Comparison of ENCODE assay signal across 10 cellular contexts in genomic region chr13:23711355-23711754, GRCh38.
"Had no signal": no experiment of that assay in that cellular context is flagged by ENCODE, and none has a peak within 500 bp of the region (broad histone marks: within the 10 kb centered on the region; RNA-seq: fewer than 3 reads in every experiment).

No MANE protein-coding gene starts in this region.

- H3K36me3 ChIP-seq: HAP-1 had no signal

- H3K4me2 ChIP-seq: KMS-11 had no signal

- H2AFZ ChIP-seq: GM23248 had no signal

- H3K4me1 ChIP-seq: HAP-1 had no signal

- H3K9me3 ChIP-seq: HAP-1 had no signal

- H3K4me3 ChIP-seq: GM23248, HAP-1 had no signal

- FAIRE-seq: HTR-8/SVneo had no signal

- H3K4me3 Mint-ChIP-seq: HFFc6, IgD-negative memory B cell had no signal

- H3K27ac Mint-ChIP-seq: HFFc6, IgD-negative memory B cell had no signal

- ATAC-seq: HCT116 had no signal

- H3K9ac ChIP-seq: GM23248, KMS-11 had no signal

- DNase-seq: GM23248, GOT3, H7, HFFc6, KBM-7 had no signal

- H3K27ac ChIP-seq: GM23248, KMS-11 had no signal
